ENCODE assay signal across 10 cellular contexts in the genomic region with DNA sequence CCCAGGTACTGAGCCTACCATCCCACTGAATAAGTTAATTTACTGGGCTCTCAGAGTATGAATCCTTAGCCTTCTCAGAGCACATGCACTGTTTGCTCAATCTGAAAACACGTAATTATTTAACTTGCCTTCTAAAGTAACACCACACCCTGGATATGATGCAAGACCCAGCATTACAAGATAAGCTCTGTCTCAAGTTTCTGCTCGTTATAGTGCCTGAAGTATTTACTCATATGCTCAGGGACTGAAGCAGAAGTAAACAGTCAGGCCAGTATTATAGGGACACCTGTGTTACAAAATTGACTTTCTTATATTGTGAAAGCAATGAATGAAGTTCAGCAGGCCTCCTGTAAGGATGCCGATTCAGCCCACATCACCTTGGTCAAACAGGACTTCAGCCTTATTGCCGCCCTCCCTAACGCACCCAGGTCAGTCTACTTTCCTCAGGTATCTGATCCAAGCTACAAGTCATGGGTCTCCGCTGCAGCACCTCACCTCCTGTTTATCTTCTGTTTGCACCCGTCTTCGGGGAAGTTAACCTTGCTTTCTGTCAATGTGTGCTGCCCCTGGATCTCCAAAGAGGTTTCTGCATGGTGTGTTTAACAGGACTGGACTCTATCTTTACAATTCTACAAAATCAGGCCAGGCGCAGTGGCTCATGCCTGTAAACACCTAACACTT. TPM values are rescaled to one million over a fixed set of nuclear protein-coding genes. Genes with fewer than 3 reads are reported as not detected.
A peak's percentile ranks its signal among the peaks of the same experiment; 100 is the strongest.
DNase-seq lines count a peak whose midpoint lies in the region; ATAC-seq and TF ChIP-seq lines count a peak whose summit lies in the region.
"Had no signal": no experiment of that assay in that cellular context is flagged by ENCODE, and none has a peak within 500 bp of the region (broad histone marks: within the 10 kb centered on the region; RNA-seq: fewer than 3 reads in every experiment).

No MANE protein-coding gene starts in this region.

- H3K4me1 Mint-ChIP-seq in mesothelial cell of epicardium (peaks cover 16% of the 10 kb centered on the region), osteocyte (ENCODE audit: unreplicated experiment) (no peaks in the 10 kb centered on the region)
- H3K4me1 Mint-ChIP-seq in activated T-cell treated with anti-CD3 and anti-CD28 coated beads, Interleukin-2, amount 50 U/mL, for 24 hours (ENCODE audit: low read depth): peaks cover 18% of the 10 kb centered on the region

- WGBS in prostate gland: 57% methylated on average over 9 of the region's 9 CpGs

- peak; percentile 27 for DNase-seq in GF-D8 (lab: John Stamatoyannopoulos, UW)
- DNase-seq in NCI-H345 (lab: John Stamatoyannopoulos, UW): peak; percentile 18
- DNase-seq in prostate gland (ENCODE audit: low spot score): peak; percentile 88
- DNase-seq in mesothelial cell of epicardium (ENCODE audit: low spot score in 2 of 2, unreplicated experiment in 2 of 2): no peak
- no peak for DNase-seq in activated T-cell treated with anti-CD3 and anti-CD28 coated beads, Interleukin-2, amount 50 U/mL, for 24 hours
- no peak for DNase-seq in osteocyte (ENCODE audit: extremely low spot score, unreplicated experiment)
- DNase-seq: naive B cell had no signal

- peak; percentile 16 for TF ChIP-seq POLR2A in prostate gland (IDR thresholded peaks at IDR 0.05)

- no peak for ATAC-seq in GM19395 (IDR thresholded peaks at IDR 0.05; ENCODE audit: unreplicated experiment)

- intact Hi-C loops in prostate gland (cut with DNase I): loop anchor here (5.0 kb wide), 1 partner anchor 41 kb away; a partner anchor contains a TSS

- H3K27me3 Mint-ChIP-seq in mesothelial cell of epicardium (ENCODE audit: low read depth): no peaks in the 10 kb centered on the region
- H3K27me3 Mint-ChIP-seq in activated T-cell treated with anti-CD3 and anti-CD28 coated beads, Interleukin-2, amount 50 U/mL, for 24 hours: no peaks in the 10 kb centered on the region
- H3K27me3 Mint-ChIP-seq in osteocyte (ENCODE audit: unreplicated experiment): no peaks in the 10 kb centered on the region
- H3K27me3 Mint-ChIP-seq: naive B cell had no signal

- H3K9me3 Mint-ChIP-seq in mesothelial cell of epicardium: no peaks in the 10 kb centered on the region
- H3K9me3 Mint-ChIP-seq in activated T-cell treated with anti-CD3 and anti-CD28 coated beads, Interleukin-2, amount 50 U/mL, for 24 hours: no peaks in the 10 kb centered on the region
- H3K9me3 Mint-ChIP-seq in osteocyte (ENCODE audit: unreplicated experiment): no peaks in the 10 kb centered on the region
- H3K9me3 Mint-ChIP-seq: naive B cell had no signal

- peak overlapping the region in 1 of 2 donors; percentile 7 for H3K4me3 ChIP-seq in duodenal mucosa (ENCODE audit: low read depth in 1 of 2, low read length in 2 of 2)
- no peak overlapping the region for H3K4me3 ChIP-seq in prostate gland
- H3K4me3 ChIP-seq: adrenal gland had no signal

- peak overlapping the region in 1 of 2 donors; percentile 20 for H3K9ac ChIP-seq in duodenal mucosa (ENCODE audit: low read depth in 1 of 2, low read length in 2 of 2)

- H3K27ac Mint-ChIP-seq in mesothelial cell of epicardium (no peak overlapping the region), osteocyte (ENCODE audit: unreplicated experiment) (no peak overlapping the region)
- H3K27ac Mint-ChIP-seq in activated T-cell treated with anti-CD3 and anti-CD28 coated beads, Interleukin-2, amount 50 U/mL, for 24 hours: no peak overlapping the region

- H3K9me3 ChIP-seq in duodenal mucosa (ENCODE audit: control insufficient read depth in 1 of 2, low read length in 2 of 2) (no peaks in the 10 kb centered on the region), prostate gland (no peaks in the 10 kb centered on the region)
- H3K9me3 ChIP-seq: adrenal gland had no signal

- TF ChIP-seq CTCF in prostate gland (IDR thresholded peaks at IDR 0.05) (peak in 1 of 4 experiments; percentile 1), mesothelial cell of epicardium (IDR thresholded peaks at IDR 0.05; ENCODE audit: unreplicated experiment) (no peak), osteocyte (IDR thresholded peaks at IDR 0.05) (no peak)

- no peak overlapping the region for H3K4me3 Mint-ChIP-seq in mesothelial cell of epicardium
- no peak overlapping the region for H3K4me3 Mint-ChIP-seq in activated T-cell treated with anti-CD3 and anti-CD28 coated beads, Interleukin-2, amount 50 U/mL, for 24 hours
- H3K4me3 Mint-ChIP-seq in osteocyte (ENCODE audit: unreplicated experiment): no peak overlapping the region
- H3K4me3 Mint-ChIP-seq: naive B cell had no signal

- H3K27me3 ChIP-seq in duodenal mucosa (ENCODE audit: control insufficient read depth in 1 of 2, insufficient read depth in 2 of 2, low read length in 2 of 2) (no peaks in the 10 kb centered on the region), prostate gland (replicated peaks; ENCODE audit: insufficient read depth) (no peaks in the 10 kb centered on the region)
- H3K27me3 ChIP-seq: adrenal gland had no signal

- peaks cover 8% of the 10 kb centered on the region for H3K36me3 Mint-ChIP-seq in mesothelial cell of epicardium
- no peaks in the 10 kb centered on the region for H3K36me3 Mint-ChIP-seq in activated T-cell treated with anti-CD3 and anti-CD28 coated beads, Interleukin-2, amount 50 U/mL, for 24 hours (ENCODE audit: low read depth)
- H3K36me3 Mint-ChIP-seq in osteocyte (ENCODE audit: unreplicated experiment): no peaks in the 10 kb centered on the region
- H3K36me3 Mint-ChIP-seq: naive B cell had no signal

- H3K4me1 ChIP-seq in duodenal mucosa (ENCODE audit: control insufficient read depth in 1 of 2, insufficient read depth in 2 of 2, low read length in 2 of 2) (peaks cover 8 to 17% of the 10 kb centered on the region in 2 donors), prostate gland (replicated peaks) (no peaks in the 10 kb centered on the region)
- H3K4me1 ChIP-seq: adrenal gland had no signal

- H3K36me3 ChIP-seq in duodenal mucosa (ENCODE audit: control insufficient read depth in 1 of 2, insufficient read depth in 2 of 2, low read length in 2 of 2) (no peaks in the 10 kb centered on the region), prostate gland (no peaks in the 10 kb centered on the region)
- H3K36me3 ChIP-seq: adrenal gland had no signal

- H3K27ac ChIP-seq in duodenal mucosa (ENCODE audit: low read depth, low read length) (peak overlapping the region; percentile 35), prostate gland (peak overlapping the region; percentile 73 to 74)
- H3K27ac ChIP-seq: adrenal gland had no signal

RNA-seq across cellular contexts. Expression of a gene that starts 42.9 kb away (rescaled TPM):
- total RNA-seq in prostate gland (10 to 100 TPM; 47.7 to 55.4 TPM), mesothelial cell of epicardium (60.9 to 63.1 TPM (median 61.0 TPM) in 3 replicates), osteocyte (42.4 and 43.7 TPM in 2 replicates)

Comparison
In these comparisons a context has a peak if more than half of its experiments do, and no peak if none do; other contexts are left out.
1. DNase-seq: peak in GF-D8 (single experiment), NCI-H345 (single experiment) and prostate gland (single experiment); none in mesothelial cell of epicardium (0 of 2), activated T-cell treated with anti-CD3 and anti-CD28 coated beads, Interleukin-2, amount 50 U/mL, for 24 hours (single experiment) and osteocyte (single experiment).